19 cellular contexts compared by ENCODE assay signal in genomic region chr3:126126292-126126691, GRCh38. TPM values are rescaled to one million over a fixed set of nuclear protein-coding genes. Genes with fewer than 3 reads are reported as not detected.
DNase-seq lines count a peak whose midpoint lies in the region; ATAC-seq and TF ChIP-seq lines count a peak whose summit lies in the region.
"Had no signal": no experiment of that assay in that cellular context is flagged by ENCODE, and none has a peak within 500 bp of the region (broad histone marks: within the 10 kb centered on the region; RNA-seq: fewer than 3 reads in every experiment).

No MANE protein-coding gene starts in this region.

- no peak for TF ChIP-seq CTCF in WERI-Rb-1 (IDR thresholded peaks at IDR 0.05; ENCODE audit: low read depth, low read length)

- no peak overlapping the region for H3K27ac ChIP-seq in WERI-Rb-1
- H3K27ac ChIP-seq in mesendoderm (ENCODE audit: low read depth, low read length): no peak overlapping the region
- H3K27ac ChIP-seq: ascending aorta, prostate gland had no signal

- no peak overlapping the region for H2BK15ac ChIP-seq in mesendoderm (replicated peaks; ENCODE audit: low read depth)

- H3K9ac ChIP-seq in mesendoderm (ENCODE audit: low read length): no peak overlapping the region

- H3K36me3 ChIP-seq in WERI-Rb-1 (no peaks in the 10 kb centered on the region), mesendoderm (ENCODE audit: control insufficient read depth, insufficient read depth, low read length) (no peaks in the 10 kb centered on the region)
- H3K36me3 ChIP-seq: BE2C, prostate gland had no signal

- no peaks in the 10 kb centered on the region for H3K9me3 Mint-ChIP-seq in activated CD4-positive, alpha-beta T cell treated with anti-CD3 and anti-CD28 coated beads, Interleukin-2, amount 10 ng/mL, durations not matched to agents 7 days and 5 days
- H3K9me3 Mint-ChIP-seq: activated CD8-positive, alpha-beta T cell treated with anti-CD3 and anti-CD28 coated beads for 36 hours had no signal

- CTCF ChIA-PET in activated CD4-positive, alpha-beta T cell treated with anti-CD3 and anti-CD28 coated beads, Interleukin-2, amount 10 ng/mL, durations not matched to agents 7 days and 5 days (lab: Charles Lee): no interaction called here

- H3K36me3 Mint-ChIP-seq in activated CD4-positive, alpha-beta T cell treated with anti-CD3 and anti-CD28 coated beads, Interleukin-2, amount 10 ng/mL, durations not matched to agents 7 days and 5 days (ENCODE audit: low read depth): no peaks in the 10 kb centered on the region

- no peaks in the 10 kb centered on the region for H3K27me3 Mint-ChIP-seq in activated CD4-positive, alpha-beta T cell treated with anti-CD3 and anti-CD28 coated beads, Interleukin-2, amount 10 ng/mL, durations not matched to agents 7 days and 5 days

- no peak overlapping the region for H3K4me3 Mint-ChIP-seq in activated CD4-positive, alpha-beta T cell treated with anti-CD3 and anti-CD28 coated beads, Interleukin-2, amount 10 ng/mL, durations not matched to agents 7 days and 5 days
- H3K4me3 Mint-ChIP-seq: activated CD8-positive, alpha-beta T cell treated with anti-CD3 and anti-CD28 coated beads for 36 hours had no signal

- H3K4ac ChIP-seq in mesendoderm (ENCODE audit: low read depth, low read length): no peak overlapping the region

- intact Hi-C loops in left colon (cut with DNase I, micrococcal nuclease): loop anchor here in 1 of 2 donors (5.0 kb wide), 1 partner anchor 266 kb away; the partner anchor contains the start of gene CFAP100
- intact Hi-C loops in sciatic nerve (cut with DNase I): no loop called here

- no peak overlapping the region for H3K23ac ChIP-seq in mesendoderm (ENCODE audit: low read length)

- H3K27me3 ChIP-seq in WERI-Rb-1 (ENCODE audit: insufficient read depth, low read depth, severe bottlenecking): no peaks in the 10 kb centered on the region
- no peaks in the 10 kb centered on the region for H3K27me3 ChIP-seq in mesendoderm (ENCODE audit: insufficient read depth, low read length, poor library complexity)
- H3K27me3 ChIP-seq: ascending aorta, BE2C had no signal

- no peak overlapping the region for H3K18ac ChIP-seq in mesendoderm (ENCODE audit: low read length)

- no peak overlapping the region for H4K5ac ChIP-seq in mesendoderm (ENCODE audit: low read length)

- WGBS in mesendoderm (ENCODE audit: extremely low coverage, insufficient coverage, low lambda C conversion rate): no CpG with 5 or more reads among the region's 13 CpGs

- no peak overlapping the region for H3K27ac Mint-ChIP-seq in activated CD4-positive, alpha-beta T cell treated with anti-CD3 and anti-CD28 coated beads, Interleukin-2, amount 10 ng/mL, durations not matched to agents 7 days and 5 days
- H3K27ac Mint-ChIP-seq: activated CD8-positive, alpha-beta T cell treated with anti-CD3 and anti-CD28 coated beads for 36 hours had no signal

- no peak overlapping the region for H3K4me2 ChIP-seq in mesendoderm (ENCODE audit: low read length)

- H2AK5ac ChIP-seq in mesendoderm (ENCODE audit: low read length): no peak overlapping the region

- H3K9me3 ChIP-seq in WERI-Rb-1 (ENCODE audit: severe bottlenecking): no peaks in the 10 kb centered on the region
- H3K9me3 ChIP-seq: ascending aorta, BE2C, prostate gland had no signal

- H2BK120ac ChIP-seq in mesendoderm (ENCODE audit: low read depth, low read length): no peak overlapping the region

- no peaks in the 10 kb centered on the region for H3K79me1 ChIP-seq in mesendoderm (ENCODE audit: low read length)

- POLR2A ChIA-PET in activated CD4-positive, alpha-beta T cell treated with anti-CD3 and anti-CD28 coated beads, Interleukin-2, amount 10 ng/mL, durations not matched to agents 7 days and 5 days (lab: Charles Lee): no interaction called here

- H3K4me1 Mint-ChIP-seq in activated CD4-positive, alpha-beta T cell treated with anti-CD3 and anti-CD28 coated beads, Interleukin-2, amount 10 ng/mL, durations not matched to agents 7 days and 5 days: no peaks in the 10 kb centered on the region

- H3K4me3 ChIP-seq in WERI-Rb-1 (ENCODE audit: low read depth, low read length) (no peak overlapping the region), mesendoderm (ENCODE audit: low read length) (no peak overlapping the region)
- H3K4me3 ChIP-seq: ascending aorta, prostate gland had no signal

- H3K4me1 ChIP-seq in mesendoderm (ENCODE audit: control insufficient read depth, low read depth, low read length): no peaks in the 10 kb centered on the region
- H3K4me1 ChIP-seq: ascending aorta, BE2C, prostate gland had no signal

- no peak overlapping the region for H2BK5ac ChIP-seq in mesendoderm (ENCODE audit: low read length)

- no peak overlapping the region for H4K8ac ChIP-seq in mesendoderm (ENCODE audit: low read depth, low read length)

- no peak overlapping the region for H3K56ac ChIP-seq in mesendoderm (ENCODE audit: low read length)

- no peaks in the 10 kb centered on the region for H3K79me2 ChIP-seq in mesendoderm (ENCODE audit: control insufficient read depth, insufficient read depth, low read length)

- peak; percentile 5 for DNase-seq in activated CD4-positive, alpha-beta T cell treated with anti-CD3 and anti-CD28 coated beads for 1 hour
- DNase-seq in activated CD4-positive, alpha-beta T cell treated with anti-CD3 and anti-CD28 coated beads, Interleukin-2, amount 10 ng/mL, durations not matched to agents 7 days and 5 days: no peak
- peak; percentile 2 for DNase-seq in WERI-Rb-1
- DNase-seq in left colon: peak; percentile 1 to 5
- peak; percentile 25 for DNase-seq in sciatic nerve (ENCODE audit: low spot score)
- DNase-seq in mesendoderm: no peak
- no peak for DNase-seq in COR-L47 (lab: John Stamatoyannopoulos, UW)
- DNase-seq: activated CD8-positive, alpha-beta T cell treated with anti-CD3 and anti-CD28 coated beads for 36 hours; BE2C; foreskin fibroblast; IMR-90; NCI-H82 had no signal

- no peak for ATAC-seq in left colon
- ATAC-seq in sciatic nerve: no peak
- ATAC-seq in GM21381 (IDR thresholded peaks at IDR 0.05; ENCODE audit: unreplicated experiment): no peak
- ATAC-seq: activated CD8-positive, alpha-beta T cell treated with anti-CD3 and anti-CD28 coated beads for 36 hours; HCT116; Panc1 had no signal

RNA-seq across cellular contexts. Expression of gene SLC41A3, which starts 42.4 kb away (rescaled TPM):
- 10 to 100 TPM; 26.0 to 31.1 TPM for total RNA-seq in activated CD4-positive, alpha-beta T cell treated with anti-CD3 and anti-CD28 coated beads, Interleukin-2, amount 10 ng/mL, durations not matched to agents 7 days and 5 days
- total RNA-seq in left colon (10 to 100 TPM; 31.3 to 31.4 TPM), sciatic nerve (42.8 TPM)
- polyA plus RNA-seq in mesendoderm (2013, experiment 1 of 2): 25.6 TPM
- polyA plus RNA-seq in mesendoderm (2013, experiment 2 of 2): 26.0 TPM

RNA-seq across cellular contexts. Expression of gene ALDH1L1, which starts 54.1 kb away (rescaled TPM):
- not detected for total RNA-seq in activated CD4-positive, alpha-beta T cell treated with anti-CD3 and anti-CD28 coated beads, Interleukin-2, amount 10 ng/mL, durations not matched to agents 7 days and 5 days
- total RNA-seq in left colon: 10 to 100 TPM in 1 of 2 donors, 1 to 10 TPM in 1; 7.7 to 26.7 TPM
- total RNA-seq in sciatic nerve: 4.1 TPM
- polyA plus RNA-seq in mesendoderm (2013, experiment 1 of 2): 0.31 TPM
- polyA plus RNA-seq in mesendoderm (2013, experiment 2 of 2): 0.31 TPM
- total RNA-seq: A172; activated CD8-positive, alpha-beta T cell treated with anti-CD3 and anti-CD28 coated beads for 36 hours; endothelial cell of umbilical vein; IMR-90 had no signal
- polyA plus RNA-seq: endothelial cell of umbilical vein, IMR-90 had no signal

Comparison
In these comparisons a context has a peak if more than half of its experiments do, and no peak if none do; other contexts are left out.
1. DNase-seq: peak in activated CD4-positive, alpha-beta T cell treated with anti-CD3 and anti-CD28 coated beads for 1 hour (single experiment), WERI-Rb-1 (single experiment), left colon (2 of 2) and sciatic nerve (single experiment); none in activated CD4-positive, alpha-beta T cell treated with anti-CD3 and anti-CD28 coated beads, Interleukin-2, amount 10 ng/mL, durations not matched to agents 7 days and 5 days (single experiment), mesendoderm (single experiment) and COR-L47 (single experiment).